ENCODE assay signal across 26 cellular contexts in the genomic region with DNA sequence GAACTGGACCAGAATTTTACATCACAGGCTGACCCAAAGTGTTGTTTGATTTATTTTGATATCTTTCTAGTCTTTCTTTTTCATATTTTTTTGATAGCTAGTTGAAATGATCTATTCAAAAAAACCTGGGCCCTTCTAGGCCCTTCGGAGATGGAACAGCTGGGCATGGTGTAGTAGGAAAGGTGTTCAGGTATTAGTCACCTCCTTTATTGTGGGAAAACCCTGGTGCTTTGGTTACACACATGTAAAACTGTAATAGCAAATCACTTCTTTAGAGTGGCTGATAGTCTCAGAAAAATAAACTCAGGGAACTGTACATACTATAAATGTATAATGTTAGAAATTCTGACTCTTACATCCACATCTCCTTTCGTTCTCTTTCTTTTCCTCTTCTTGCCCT.
"Had no signal": no experiment of that assay in that cellular context is flagged by ENCODE, and none has a peak within 500 bp of the region (broad histone marks: within the 10 kb centered on the region; RNA-seq: fewer than 3 reads in every experiment).

No MANE protein-coding gene starts in this region.

- DNase-seq: activated CD4-positive, alpha-beta memory T cell treated with anti-CD3 and anti-CD28 coated beads for 36 hours; activated CD4-positive, alpha-beta T cell treated with anti-CD3 and anti-CD28 coated beads for 36 hours; activated CD4-positive, alpha-beta T cell treated with anti-CD3 and anti-CD28 coated beads, Interleukin-2, amount 10 ng/mL, durations not matched to agents 24 days and 14 days; activated CD4-positive, CD25-positive, alpha-beta regulatory T cell; activated CD4-positive, CD25-positive, alpha-beta regulatory T cell treated with anti-CD3 and anti-CD28 coated beads, Interleukin-2, amount 50 U/mL, for 72 hours; activated CD8-positive, alpha-beta memory T cell treated with anti-CD3 and anti-CD28 coated beads, Interleukin-2, amount 10 ng/mL, durations not matched to agents 7 days and 5 days; activated CD8-positive, alpha-beta memory T cell treated with anti-CD3 and anti-CD28 coated beads, Interleukin-2, amount 50 U/mL, for 4 hours; activated CD8-positive, alpha-beta T cell treated with anti-CD3 and anti-CD28 coated beads, Interleukin-2, amount 10 ng/mL, durations not matched to agents 7 days and 5 days; activated effector memory CD4-positive, alpha-beta T cell treated with anti-CD3 and anti-CD28 coated beads, Interleukin-2, amount 50 U/mL, for 16 hours; activated naive CD4-positive, alpha-beta T cell treated with anti-CD3 and anti-CD28 coated beads for 36 hours; activated naive CD8-positive, alpha-beta T cell treated with anti-CD3 and anti-CD28 coated beads for 36 hours; activated naive CD8-positive, alpha-beta T cell treated with anti-CD3 and anti-CD28 coated beads, Interleukin-2, amount 50 U/mL, for 24 hours; activated T-cell treated with anti-CD3 and anti-CD28 coated beads, Interleukin-2, amount 50 U/mL, for 1 hour; activated T-cell treated with anti-CD3 and anti-CD28 coated beads, Interleukin-2, amount 50 U/mL, for 48 hours; adrenal gland; dorsolateral prefrontal cortex; effector memory CD8-positive, alpha-beta T cell; foreskin fibroblast; gastrocnemius medialis; glutamatergic neuron; heart left ventricle; T-helper 2 cell had no signal

- H3K4me1 ChIP-seq: adrenal gland, ascending aorta, gastrocnemius medialis, heart left ventricle had no signal

- H3K4me3 ChIP-seq: adrenal gland, ascending aorta, coronary artery, dorsolateral prefrontal cortex, gastrocnemius medialis, heart left ventricle had no signal

- H3K27ac ChIP-seq: adrenal gland, ascending aorta, coronary artery, dorsolateral prefrontal cortex, gastrocnemius medialis, heart left ventricle had no signal

- H3K27me3 ChIP-seq: adrenal gland, ascending aorta, gastrocnemius medialis, heart left ventricle had no signal

- FAIRE-seq: bronchial epithelial cell, endothelial cell of umbilical vein had no signal

- H3K36me3 ChIP-seq: adrenal gland, ascending aorta, gastrocnemius medialis, heart left ventricle had no signal

- H3K9me3 ChIP-seq: adrenal gland, ascending aorta, gastrocnemius medialis, heart left ventricle had no signal
